ENCODE assay signal across 8 cellular contexts in the genomic region with DNA sequence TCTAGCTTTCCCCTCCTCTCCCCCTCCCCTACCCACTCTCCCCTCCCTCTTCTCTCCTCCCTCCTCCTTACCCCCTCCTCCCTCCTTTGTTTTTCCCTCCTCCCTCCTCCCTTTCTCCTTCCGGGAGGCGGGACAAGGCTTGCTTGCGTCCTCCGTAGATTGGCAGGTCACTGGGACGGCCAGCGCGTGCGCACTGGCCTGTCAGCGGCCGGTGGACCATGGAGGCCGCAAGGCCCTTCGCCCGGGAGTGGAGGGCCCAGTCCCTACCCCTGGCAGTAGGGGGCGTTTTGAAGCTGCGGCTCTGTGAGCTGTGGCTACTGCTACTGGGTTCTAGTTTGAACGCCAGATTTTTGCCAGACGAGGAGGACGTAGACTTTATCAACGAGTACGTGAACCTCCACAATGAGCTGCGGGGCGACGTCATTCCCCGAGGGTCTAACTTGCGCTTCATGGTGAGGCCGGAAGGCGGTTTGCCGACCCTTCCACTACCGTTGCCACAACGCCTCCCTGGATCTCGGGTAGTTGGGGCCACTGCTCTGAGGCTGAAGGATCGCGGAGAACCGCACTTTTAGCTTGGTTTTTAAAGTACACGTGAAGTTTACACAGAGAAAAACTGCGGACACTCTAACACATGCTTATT. TPM values are rescaled to one million over a fixed set of nuclear protein-coding genes. Genes with fewer than 3 reads are reported as not detected.
A peak's percentile ranks its signal among the peaks of the same experiment; 100 is the strongest.
DNase-seq lines count a peak whose midpoint lies in the region; ATAC-seq and TF ChIP-seq lines count a peak whose summit lies in the region.

A gene (plus strand): TSS at position 191 of the 640 bp plus-strand sequence. CDS start 28 bp downstream, at position 219.

- peak within 1 kb of the TSS; percentile 90 to 98 (median 95) for H3K4me3 Mint-ChIP-seq in naive B cell
- peak within 1 kb of the TSS; percentile 86 for H3K4me3 Mint-ChIP-seq in stimulated activated effector memory CD8-positive, alpha-beta T cell treated with anti-CD3 and anti-CD28 coated beads, Interleukin-12 subunit alpha, Interleukin-12 subunit beta, amount 100 ng/mL, for 72 hours

- peak within 1 kb of the TSS; percentile 93 to 99 (median 96) for H3K27ac Mint-ChIP-seq in naive B cell
- peak within 1 kb of the TSS; percentile 97 for H3K27ac Mint-ChIP-seq in stimulated activated effector memory CD8-positive, alpha-beta T cell treated with anti-CD3 and anti-CD28 coated beads, Interleukin-12 subunit alpha, Interleukin-12 subunit beta, amount 100 ng/mL, for 72 hours

- H3K4me1 Mint-ChIP-seq in naive B cell = peaks cover 30 to 32% (median 32%) of the 10 kb centered on the region in 3 donors
- H3K4me1 Mint-ChIP-seq in stimulated activated effector memory CD8-positive, alpha-beta T cell treated with anti-CD3 and anti-CD28 coated beads, Interleukin-12 subunit alpha, Interleukin-12 subunit beta, amount 100 ng/mL, for 72 hours = peaks cover 43% of the 10 kb centered on the region

- H3K4me3 ChIP-seq in Jurkat, Clone E6-1 (ENCODE audit: low read length) = peak within 1 kb of the TSS; percentile 57

- no peaks in the 10 kb centered on the region for H3K9me3 Mint-ChIP-seq in naive B cell
- H3K9me3 Mint-ChIP-seq in stimulated activated effector memory CD8-positive, alpha-beta T cell treated with anti-CD3 and anti-CD28 coated beads, Interleukin-12 subunit alpha, Interleukin-12 subunit beta, amount 100 ng/mL, for 72 hours = peaks cover 6% of the 10 kb centered on the region

- DNase-seq in DMS79 (lab: John Stamatoyannopoulos, UW) (peak; percentile 96), fibroblast of gingiva (ENCODE audit: low read depth) (peak; percentile 98), naive B cell (peak; percentile 85)
- peak; percentile 83 for DNase-seq in Jurkat, Clone E6-1 (ENCODE audit: low read depth, low spot score)
- peak; percentile 75 to 84 for DNase-seq in activated T-helper 1 cell treated with anti-CD3 and anti-CD28 coated beads, Interleukin-2, amount 50 U/mL, for 16 hours (ENCODE audit: low read depth in 1 of 2, low spot score in 1 of 2)
- DNase-seq in stimulated activated effector memory CD8-positive, alpha-beta T cell treated with anti-CD3 and anti-CD28 coated beads, Interleukin-12 subunit alpha, Interleukin-12 subunit beta, amount 100 ng/mL, for 72 hours (ENCODE audit: low spot score in 2 of 2) = peak; percentile 82 to 95

- ATAC-seq in GM21619 (IDR thresholded peaks at IDR 0.05; ENCODE audit: unreplicated experiment) (peak; percentile 96), naive B cell (ENCODE audit: low read depth in 2 of 2) (peak; percentile 94 to 95)
- peak; percentile 98 for ATAC-seq in stimulated activated effector memory CD8-positive, alpha-beta T cell treated with anti-CD3 and anti-CD28 coated beads, Interleukin-12 subunit alpha, Interleukin-12 subunit beta, amount 100 ng/mL, for 72 hours

- H3K36me3 Mint-ChIP-seq in naive B cell = no peaks in the 10 kb centered on the region
- peaks cover 9% of the 10 kb centered on the region for H3K36me3 Mint-ChIP-seq in stimulated activated effector memory CD8-positive, alpha-beta T cell treated with anti-CD3 and anti-CD28 coated beads, Interleukin-12 subunit alpha, Interleukin-12 subunit beta, amount 100 ng/mL, for 72 hours

- H3K27me3 Mint-ChIP-seq in naive B cell = no peaks in the 10 kb centered on the region

TF ChIP-seq in PFSK-1, 5 proteins besides CTCF, POLR2A, EP300 and RAD21:
- TF ChIP-seq TAF1 (IDR thresholded peaks at IDR 0.05; ENCODE audit: borderline replicate concordance, insufficient read depth, low read length) = 0 out of 2 replicates have a peak, but pooled peaks have one; percentile 24
- TF ChIP-seq, protein P1, sequence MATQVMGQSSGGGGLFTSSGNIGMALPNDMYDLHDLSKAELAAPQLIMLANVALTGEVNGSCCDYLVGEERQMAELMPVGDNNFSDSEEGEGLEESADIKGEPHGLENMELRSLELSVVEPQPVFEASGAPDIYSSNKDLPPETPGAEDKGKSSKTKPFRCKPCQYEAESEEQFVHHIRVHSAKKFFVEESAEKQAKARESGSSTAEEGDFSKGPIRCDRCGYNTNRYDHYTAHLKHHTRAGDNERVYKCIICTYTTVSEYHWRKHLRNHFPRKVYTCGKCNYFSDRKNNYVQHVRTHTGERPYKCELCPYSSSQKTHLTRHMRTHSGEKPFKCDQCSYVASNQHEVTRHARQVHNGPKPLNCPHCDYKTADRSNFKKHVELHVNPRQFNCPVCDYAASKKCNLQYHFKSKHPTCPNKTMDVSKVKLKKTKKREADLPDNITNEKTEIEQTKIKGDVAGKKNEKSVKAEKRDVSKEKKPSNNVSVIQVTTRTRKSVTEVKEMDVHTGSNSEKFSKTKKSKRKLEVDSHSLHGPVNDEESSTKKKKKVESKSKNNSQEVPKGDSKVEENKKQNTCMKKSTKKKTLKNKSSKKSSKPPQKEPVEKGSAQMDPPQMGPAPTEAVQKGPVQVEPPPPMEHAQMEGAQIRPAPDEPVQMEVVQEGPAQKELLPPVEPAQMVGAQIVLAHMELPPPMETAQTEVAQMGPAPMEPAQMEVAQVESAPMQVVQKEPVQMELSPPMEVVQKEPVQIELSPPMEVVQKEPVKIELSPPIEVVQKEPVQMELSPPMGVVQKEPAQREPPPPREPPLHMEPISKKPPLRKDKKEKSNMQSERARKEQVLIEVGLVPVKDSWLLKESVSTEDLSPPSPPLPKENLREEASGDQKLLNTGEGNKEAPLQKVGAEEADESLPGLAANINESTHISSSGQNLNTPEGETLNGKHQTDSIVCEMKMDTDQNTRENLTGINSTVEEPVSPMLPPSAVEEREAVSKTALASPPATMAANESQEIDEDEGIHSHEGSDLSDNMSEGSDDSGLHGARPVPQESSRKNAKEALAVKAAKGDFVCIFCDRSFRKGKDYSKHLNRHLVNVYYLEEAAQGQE (IDR thresholded peaks at IDR 0.05; ENCODE audit: insufficient read depth in 1 of 2, low read depth in 2 of 2, low read length in 2 of 2) = 0 out of 4 replicates have a peak, but pooled peaks of 1 of the 2 experiments have one; percentile 5
- peak; percentile 30; the same call in 1 of the 2 replicates for TF ChIP-seq POLR2AphosphoS5 (IDR thresholded peaks at IDR 0.05; ENCODE audit: low read depth, low read length)
- no peak for TF ChIP-seq SIN3A (IDR thresholded peaks at IDR 0.05; ENCODE audit: borderline replicate concordance, insufficient read depth, low read length)
- TF ChIP-seq FOXP2 (optimal IDR thresholded peaks at IDR 0.05; ENCODE audit: borderline replicate concordance, extremely low read depth, extremely low read length, insufficient read depth) = peak; percentile 76

RNA-seq across cellular contexts. Expression of the gene that starts here (rescaled TPM):
- polyA plus RNA-seq in Jurkat, Clone E6-1 (2012; ENCODE audit: insufficient read depth, insufficient read length) = not detected
- polyA plus RNA-seq in PFSK-1 (2012; ENCODE audit: insufficient read length, low read depth) = not detected
- polyA plus RNA-seq in naive B cell (ENCODE audit: low read depth in 6 of 6) = under 1 TPM in 4 of 6 donors, not detected in 2; 0.37 to 0.89 (median 0.59) TPM

Comparison
In these comparisons a context has a peak if more than half of its experiments do, and no peak if none do; other contexts are left out.
1. Peak in every context shown above with its lines: DNase-seq, ATAC-seq and H3K4me3 ChIP-seq.
2. Peak in DNase-seq and ATAC-seq in naive B cell; RNA of the gene not detected or under 1 TPM.